ENCODE assay signal across 1 cellular context in the genomic region with DNA sequence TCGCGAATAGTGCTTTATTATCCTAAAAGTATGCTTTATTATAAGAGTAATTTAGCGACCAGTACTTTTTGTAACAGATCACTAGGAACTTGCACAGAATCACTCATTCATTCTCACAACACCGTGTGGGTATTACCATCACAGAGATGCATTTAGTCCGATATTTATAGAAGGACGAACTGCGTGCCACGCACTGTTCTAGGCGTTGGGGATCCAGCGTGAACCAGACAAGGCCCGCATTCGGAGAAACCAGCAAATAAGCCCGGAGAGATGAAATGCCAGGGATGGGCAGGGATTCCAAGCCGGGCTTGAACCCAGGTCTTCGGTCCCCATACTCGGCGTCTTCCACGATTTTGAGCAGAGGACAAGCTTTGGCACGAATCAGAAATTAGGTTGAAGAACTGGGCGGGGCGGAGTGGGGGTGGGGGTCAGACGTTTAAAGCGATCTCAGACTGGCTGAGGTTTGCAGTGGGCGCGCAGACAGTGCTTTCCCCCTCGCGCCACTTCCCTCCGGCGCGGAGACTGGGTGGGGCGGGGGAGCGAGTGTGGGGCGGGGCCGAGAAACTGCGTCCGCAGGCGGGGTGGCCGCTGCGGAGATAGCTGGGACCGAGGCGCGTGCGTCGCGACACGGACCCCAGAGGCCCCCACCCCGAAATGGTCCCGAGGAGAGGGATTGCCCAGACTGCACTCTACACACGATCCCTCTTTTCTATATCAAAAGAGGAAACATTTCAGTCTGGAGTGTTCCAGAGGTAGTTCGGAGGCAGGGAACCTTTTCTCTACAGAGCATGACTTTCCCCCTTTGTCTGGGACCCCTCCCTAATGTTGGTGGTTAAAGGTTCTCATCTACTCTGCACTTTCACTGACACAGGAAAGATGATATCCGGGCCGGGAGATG.
TF ChIP-seq lines count a peak whose summit lies in the region.

No MANE protein-coding gene starts in this region.

TF ChIP-seq in HEK293, 187 proteins besides CTCF, POLR2A, EP300 and RAD21 (continued from another document and continues in another):
- TF ChIP-seq GFI1B (tag by site-specific recombination; IDR thresholded peaks at IDR 0.05) (no peak), ZNF16 (tag by site-specific recombination; IDR thresholded peaks at IDR 0.05; ENCODE audit: low read depth) (no peak), ZNF701 (tag by site-specific recombination; IDR thresholded peaks at IDR 0.05) (no peak), ZNF558 (tag by site-specific recombination; IDR thresholded peaks at IDR 0.05) (no peak), SP2 (tag by site-specific recombination; IDR thresholded peaks at IDR 0.05) (peak; percentile 60), ZNF426 (tag by site-specific recombination; IDR thresholded peaks at IDR 0.05) (no peak), FEZF1 (tag by site-specific recombination; IDR thresholded peaks at IDR 0.05) (no peak), HOXC10 (CRISPR knock-in tag; IDR thresholded peaks at IDR 0.05) (no peak), ZNF133 (tag by site-specific recombination; IDR thresholded peaks at IDR 0.05) (no peak), ZFP3 (tag by site-specific recombination; IDR thresholded peaks at IDR 0.05; ENCODE audit: low read depth) (no peak), ZNF202 (tag by site-specific recombination; IDR thresholded peaks at IDR 0.05; ENCODE audit: borderline replicate concordance) (no peak), ZNF2 (tag by site-specific recombination; IDR thresholded peaks at IDR 0.05) (no peak), ZNF654 (tag by site-specific recombination; IDR thresholded peaks at IDR 0.05; ENCODE audit: low read depth) (no peak), ZNF239 (tag by site-specific recombination; IDR thresholded peaks at IDR 0.05) (no peak), ZNF423 (tag by site-specific recombination; IDR thresholded peaks at IDR 0.05) (no peak), ZBTB8A (tag by site-specific recombination; IDR thresholded peaks at IDR 0.05) (no peak), ZNF157 (tag by site-specific recombination; IDR thresholded peaks at IDR 0.05) (no peak), ZNF311 (tag by site-specific recombination; IDR thresholded peaks at IDR 0.05; ENCODE audit: borderline replicate concordance) (no peak), SETDB1 (IDR thresholded peaks at IDR 0.05; ENCODE audit: insufficient read length, low read length) (no peak), ZNF341 (tag by site-specific recombination; IDR thresholded peaks at IDR 0.05; ENCODE audit: low read depth) (no peak), ZNF610 (tag by site-specific recombination; IDR thresholded peaks at IDR 0.05; ENCODE audit: borderline replicate concordance) (no peak)
- TF ChIP-seq, protein P1, sequence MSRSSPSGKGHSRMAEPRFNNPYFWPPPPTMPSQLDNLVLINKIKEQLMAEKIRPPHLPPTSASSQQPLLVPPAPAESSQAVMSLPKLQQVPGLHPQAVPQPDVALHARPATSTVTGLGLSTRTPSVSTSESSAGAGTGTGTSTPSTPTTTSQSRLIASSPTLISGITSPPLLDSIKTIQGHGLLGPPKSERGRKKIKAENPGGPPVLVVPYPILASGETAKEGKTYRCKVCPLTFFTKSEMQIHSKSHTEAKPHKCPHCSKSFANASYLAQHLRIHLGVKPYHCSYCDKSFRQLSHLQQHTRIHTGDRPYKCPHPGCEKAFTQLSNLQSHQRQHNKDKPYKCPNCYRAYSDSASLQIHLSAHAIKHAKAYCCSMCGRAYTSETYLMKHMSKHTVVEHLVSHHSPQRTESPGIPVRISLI (tag by site-specific recombination; IDR thresholded peaks at IDR 0.05) = no peak
- TF ChIP-seq, protein P2, sequence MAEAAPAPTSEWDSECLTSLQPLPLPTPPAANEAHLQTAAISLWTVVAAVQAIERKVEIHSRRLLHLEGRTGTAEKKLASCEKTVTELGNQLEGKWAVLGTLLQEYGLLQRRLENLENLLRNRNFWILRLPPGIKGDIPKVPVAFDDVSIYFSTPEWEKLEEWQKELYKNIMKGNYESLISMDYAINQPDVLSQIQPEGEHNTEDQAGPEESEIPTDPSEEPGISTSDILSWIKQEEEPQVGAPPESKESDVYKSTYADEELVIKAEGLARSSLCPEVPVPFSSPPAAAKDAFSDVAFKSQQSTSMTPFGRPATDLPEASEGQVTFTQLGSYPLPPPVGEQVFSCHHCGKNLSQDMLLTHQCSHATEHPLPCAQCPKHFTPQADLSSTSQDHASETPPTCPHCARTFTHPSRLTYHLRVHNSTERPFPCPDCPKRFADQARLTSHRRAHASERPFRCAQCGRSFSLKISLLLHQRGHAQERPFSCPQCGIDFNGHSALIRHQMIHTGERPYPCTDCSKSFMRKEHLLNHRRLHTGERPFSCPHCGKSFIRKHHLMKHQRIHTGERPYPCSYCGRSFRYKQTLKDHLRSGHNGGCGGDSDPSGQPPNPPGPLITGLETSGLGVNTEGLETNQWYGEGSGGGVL (tag by site-specific recombination; IDR thresholded peaks at IDR 0.05) = no peak
- TF ChIP-seq, protein P3, sequence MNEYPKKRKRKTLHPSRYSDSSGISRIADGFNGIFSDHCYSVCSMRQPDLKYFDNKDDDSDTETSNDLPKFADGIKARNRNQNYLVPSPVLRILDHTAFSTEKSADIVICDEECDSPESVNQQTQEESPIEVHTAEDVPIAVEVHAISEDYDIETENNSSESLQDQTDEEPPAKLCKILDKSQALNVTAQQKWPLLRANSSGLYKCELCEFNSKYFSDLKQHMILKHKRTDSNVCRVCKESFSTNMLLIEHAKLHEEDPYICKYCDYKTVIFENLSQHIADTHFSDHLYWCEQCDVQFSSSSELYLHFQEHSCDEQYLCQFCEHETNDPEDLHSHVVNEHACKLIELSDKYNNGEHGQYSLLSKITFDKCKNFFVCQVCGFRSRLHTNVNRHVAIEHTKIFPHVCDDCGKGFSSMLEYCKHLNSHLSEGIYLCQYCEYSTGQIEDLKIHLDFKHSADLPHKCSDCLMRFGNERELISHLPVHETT (tag by site-specific recombination; IDR thresholded peaks at IDR 0.05) = no peak
- TF ChIP-seq, protein P4, sequence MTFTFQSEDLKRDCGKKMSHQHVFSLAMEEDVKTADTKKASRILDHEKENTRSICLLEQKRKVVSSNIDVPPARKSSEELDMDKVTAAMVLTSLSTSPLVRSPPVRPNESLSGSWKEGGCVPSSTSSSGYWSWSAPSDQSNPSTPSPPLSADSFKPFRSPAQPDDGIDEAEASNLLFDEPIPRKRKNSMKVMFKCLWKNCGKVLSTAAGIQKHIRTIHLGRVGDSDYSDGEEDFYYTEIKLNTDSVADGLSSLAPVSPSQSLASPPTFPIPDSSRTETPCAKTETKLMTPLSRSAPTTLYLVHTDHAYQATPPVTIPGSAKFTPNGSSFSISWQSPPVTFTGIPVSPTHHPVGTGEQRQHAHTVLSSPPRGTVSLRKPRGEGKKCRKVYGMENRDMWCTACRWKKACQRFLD (tag by site-specific recombination; IDR thresholded peaks at IDR 0.05) = no peak
- TF ChIP-seq, protein P5, sequence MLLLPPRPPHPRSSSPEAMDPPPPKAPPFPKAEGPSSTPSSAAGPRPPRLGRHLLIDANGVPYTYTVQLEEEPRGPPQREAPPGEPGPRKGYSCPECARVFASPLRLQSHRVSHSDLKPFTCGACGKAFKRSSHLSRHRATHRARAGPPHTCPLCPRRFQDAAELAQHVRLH (tag by site-specific recombination; IDR thresholded peaks at IDR 0.05) = no peak
- TF ChIP-seq, protein P6, sequence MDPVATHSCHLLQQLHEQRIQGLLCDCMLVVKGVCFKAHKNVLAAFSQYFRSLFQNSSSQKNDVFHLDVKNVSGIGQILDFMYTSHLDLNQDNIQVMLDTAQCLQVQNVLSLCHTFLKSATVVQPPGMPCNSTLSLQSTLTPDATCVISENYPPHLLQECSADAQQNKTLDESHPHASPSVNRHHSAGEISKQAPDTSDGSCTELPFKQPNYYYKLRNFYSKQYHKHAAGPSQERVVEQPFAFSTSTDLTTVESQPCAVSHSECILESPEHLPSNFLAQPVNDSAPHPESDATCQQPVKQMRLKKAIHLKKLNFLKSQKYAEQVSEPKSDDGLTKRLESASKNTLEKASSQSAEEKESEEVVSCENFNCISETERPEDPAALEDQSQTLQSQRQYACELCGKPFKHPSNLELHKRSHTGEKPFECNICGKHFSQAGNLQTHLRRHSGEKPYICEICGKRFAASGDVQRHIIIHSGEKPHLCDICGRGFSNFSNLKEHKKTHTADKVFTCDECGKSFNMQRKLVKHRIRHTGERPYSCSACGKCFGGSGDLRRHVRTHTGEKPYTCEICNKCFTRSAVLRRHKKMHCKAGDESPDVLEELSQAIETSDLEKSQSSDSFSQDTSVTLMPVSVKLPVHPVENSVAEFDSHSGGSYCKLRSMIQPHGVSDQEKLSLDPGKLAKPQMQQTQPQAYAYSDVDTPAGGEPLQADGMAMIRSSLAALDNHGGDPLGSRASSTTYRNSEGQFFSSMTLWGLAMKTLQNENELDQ (tag by site-specific recombination; IDR thresholded peaks at IDR 0.05; ENCODE audit: low read depth) = no peak
- TF ChIP-seq, protein P7, sequence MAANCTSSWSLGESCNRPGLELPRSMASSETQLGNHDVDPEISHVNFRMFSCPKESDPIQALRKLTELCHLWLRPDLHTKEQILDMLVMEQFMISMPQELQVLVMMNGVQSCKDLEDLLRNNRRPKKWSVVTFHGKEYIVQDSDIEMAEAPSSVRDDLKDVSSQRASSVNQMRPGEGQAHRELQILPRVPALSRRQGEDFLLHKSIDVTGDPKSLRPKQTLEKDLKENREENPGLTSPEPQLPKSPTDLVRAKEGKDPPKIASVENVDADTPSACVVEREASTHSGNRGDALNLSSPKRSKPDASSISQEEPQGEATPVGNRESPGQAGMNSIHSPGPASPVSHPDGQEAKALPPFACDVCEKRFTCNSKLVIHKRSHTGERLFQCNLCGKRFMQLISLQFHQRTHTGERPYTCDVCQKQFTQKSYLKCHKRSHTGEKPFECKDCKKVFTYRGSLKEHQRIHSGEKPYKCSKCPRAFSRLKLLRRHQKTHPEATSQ (tag by site-specific recombination; IDR thresholded peaks at IDR 0.05) = no peak
- TF ChIP-seq, protein P8, sequence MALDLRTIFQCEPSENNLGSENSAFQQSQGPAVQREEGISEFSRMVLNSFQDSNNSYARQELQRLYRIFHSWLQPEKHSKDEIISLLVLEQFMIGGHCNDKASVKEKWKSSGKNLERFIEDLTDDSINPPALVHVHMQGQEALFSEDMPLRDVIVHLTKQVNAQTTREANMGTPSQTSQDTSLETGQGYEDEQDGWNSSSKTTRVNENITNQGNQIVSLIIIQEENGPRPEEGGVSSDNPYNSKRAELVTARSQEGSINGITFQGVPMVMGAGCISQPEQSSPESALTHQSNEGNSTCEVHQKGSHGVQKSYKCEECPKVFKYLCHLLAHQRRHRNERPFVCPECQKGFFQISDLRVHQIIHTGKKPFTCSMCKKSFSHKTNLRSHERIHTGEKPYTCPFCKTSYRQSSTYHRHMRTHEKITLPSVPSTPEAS (tag by site-specific recombination; IDR thresholded peaks at IDR 0.05) = no peak
- TF ChIP-seq, protein P9, sequence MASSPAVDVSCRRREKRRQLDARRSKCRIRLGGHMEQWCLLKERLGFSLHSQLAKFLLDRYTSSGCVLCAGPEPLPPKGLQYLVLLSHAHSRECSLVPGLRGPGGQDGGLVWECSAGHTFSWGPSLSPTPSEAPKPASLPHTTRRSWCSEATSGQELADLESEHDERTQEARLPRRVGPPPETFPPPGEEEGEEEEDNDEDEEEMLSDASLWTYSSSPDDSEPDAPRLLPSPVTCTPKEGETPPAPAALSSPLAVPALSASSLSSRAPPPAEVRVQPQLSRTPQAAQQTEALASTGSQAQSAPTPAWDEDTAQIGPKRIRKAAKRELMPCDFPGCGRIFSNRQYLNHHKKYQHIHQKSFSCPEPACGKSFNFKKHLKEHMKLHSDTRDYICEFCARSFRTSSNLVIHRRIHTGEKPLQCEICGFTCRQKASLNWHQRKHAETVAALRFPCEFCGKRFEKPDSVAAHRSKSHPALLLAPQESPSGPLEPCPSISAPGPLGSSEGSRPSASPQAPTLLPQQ (tag by site-specific recombination; IDR thresholded peaks at IDR 0.05) = no peak
- TF ChIP-seq, protein P10, sequence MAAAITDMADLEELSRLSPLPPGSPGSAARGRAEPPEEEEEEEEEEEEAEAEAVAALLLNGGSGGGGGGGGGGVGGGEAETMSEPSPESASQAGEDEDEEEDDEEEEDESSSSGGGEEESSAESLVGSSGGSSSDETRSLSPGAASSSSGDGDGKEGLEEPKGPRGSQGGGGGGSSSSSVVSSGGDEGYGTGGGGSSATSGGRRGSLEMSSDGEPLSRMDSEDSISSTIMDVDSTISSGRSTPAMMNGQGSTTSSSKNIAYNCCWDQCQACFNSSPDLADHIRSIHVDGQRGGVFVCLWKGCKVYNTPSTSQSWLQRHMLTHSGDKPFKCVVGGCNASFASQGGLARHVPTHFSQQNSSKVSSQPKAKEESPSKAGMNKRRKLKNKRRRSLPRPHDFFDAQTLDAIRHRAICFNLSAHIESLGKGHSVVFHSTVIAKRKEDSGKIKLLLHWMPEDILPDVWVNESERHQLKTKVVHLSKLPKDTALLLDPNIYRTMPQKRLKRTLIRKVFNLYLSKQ (tag by site-specific recombination; IDR thresholded peaks at IDR 0.05; ENCODE audit: borderline replicate concordance) = no peak
- TF ChIP-seq, protein P11, sequence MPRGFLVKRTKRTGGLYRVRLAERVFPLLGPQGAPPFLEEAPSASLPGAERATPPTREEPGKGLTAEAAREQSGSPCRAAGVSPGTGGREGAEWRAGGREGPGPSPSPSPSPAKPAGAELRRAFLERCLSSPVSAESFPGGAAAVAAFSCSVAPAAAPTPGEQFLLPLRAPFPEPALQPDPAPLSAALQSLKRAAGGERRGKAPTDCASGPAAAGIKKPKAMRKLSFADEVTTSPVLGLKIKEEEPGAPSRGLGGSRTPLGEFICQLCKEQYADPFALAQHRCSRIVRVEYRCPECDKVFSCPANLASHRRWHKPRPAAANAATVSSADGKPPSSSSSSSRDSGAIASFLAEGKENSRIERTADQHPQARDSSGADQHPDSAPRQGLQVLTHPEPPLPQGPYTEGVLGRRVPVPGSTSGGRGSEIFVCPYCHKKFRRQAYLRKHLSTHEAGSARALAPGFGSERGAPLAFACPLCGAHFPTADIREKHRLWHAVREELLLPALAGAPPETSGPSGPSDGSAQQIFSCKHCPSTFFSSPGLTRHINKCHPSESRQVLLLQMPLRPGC (tag by site-specific recombination; IDR thresholded peaks at IDR 0.05) = no peak
- TF ChIP-seq, protein P12, sequence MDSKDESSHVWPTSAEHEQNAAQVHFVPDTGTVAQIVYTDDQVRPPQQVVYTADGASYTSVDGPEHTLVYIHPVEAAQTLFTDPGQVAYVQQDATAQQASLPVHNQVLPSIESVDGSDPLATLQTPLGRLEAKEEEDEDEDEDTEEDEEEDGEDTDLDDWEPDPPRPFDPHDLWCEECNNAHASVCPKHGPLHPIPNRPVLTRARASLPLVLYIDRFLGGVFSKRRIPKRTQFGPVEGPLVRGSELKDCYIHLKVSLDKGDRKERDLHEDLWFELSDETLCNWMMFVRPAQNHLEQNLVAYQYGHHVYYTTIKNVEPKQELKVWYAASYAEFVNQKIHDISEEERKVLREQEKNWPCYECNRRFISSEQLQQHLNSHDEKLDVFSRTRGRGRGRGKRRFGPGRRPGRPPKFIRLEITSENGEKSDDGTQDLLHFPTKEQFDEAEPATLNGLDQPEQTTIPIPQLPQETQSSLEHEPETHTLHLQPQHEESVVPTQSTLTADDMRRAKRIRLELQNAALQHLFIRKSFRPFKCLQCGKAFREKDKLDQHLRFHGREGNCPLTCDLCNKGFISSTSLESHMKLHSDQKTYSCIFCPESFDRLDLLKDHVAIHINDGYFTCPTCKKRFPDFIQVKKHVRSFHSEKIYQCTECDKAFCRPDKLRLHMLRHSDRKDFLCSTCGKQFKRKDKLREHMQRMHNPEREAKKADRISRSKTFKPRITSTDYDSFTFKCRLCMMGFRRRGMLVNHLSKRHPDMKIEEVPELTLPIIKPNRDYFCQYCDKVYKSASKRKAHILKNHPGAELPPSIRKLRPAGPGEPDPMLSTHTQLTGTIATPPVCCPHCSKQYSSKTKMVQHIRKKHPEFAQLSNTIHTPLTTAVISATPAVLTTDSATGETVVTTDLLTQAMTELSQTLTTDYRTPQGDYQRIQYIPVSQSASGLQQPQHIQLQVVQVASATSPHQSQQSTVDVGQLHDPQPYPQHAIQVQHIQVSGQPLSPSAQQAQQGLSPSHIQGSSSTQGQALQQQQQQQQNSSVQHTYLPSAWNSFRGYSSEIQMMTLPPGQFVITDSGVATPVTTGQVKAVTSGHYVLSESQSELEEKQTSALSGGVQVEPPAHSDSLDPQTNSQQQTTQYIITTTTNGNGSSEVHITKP (tag by site-specific recombination; IDR thresholded peaks at IDR 0.05) = peak; percentile 47; the same call in 1 of the 2 replicates
